Comparison of ENCODE assay signal across 19 cellular contexts in the genomic region with DNA sequence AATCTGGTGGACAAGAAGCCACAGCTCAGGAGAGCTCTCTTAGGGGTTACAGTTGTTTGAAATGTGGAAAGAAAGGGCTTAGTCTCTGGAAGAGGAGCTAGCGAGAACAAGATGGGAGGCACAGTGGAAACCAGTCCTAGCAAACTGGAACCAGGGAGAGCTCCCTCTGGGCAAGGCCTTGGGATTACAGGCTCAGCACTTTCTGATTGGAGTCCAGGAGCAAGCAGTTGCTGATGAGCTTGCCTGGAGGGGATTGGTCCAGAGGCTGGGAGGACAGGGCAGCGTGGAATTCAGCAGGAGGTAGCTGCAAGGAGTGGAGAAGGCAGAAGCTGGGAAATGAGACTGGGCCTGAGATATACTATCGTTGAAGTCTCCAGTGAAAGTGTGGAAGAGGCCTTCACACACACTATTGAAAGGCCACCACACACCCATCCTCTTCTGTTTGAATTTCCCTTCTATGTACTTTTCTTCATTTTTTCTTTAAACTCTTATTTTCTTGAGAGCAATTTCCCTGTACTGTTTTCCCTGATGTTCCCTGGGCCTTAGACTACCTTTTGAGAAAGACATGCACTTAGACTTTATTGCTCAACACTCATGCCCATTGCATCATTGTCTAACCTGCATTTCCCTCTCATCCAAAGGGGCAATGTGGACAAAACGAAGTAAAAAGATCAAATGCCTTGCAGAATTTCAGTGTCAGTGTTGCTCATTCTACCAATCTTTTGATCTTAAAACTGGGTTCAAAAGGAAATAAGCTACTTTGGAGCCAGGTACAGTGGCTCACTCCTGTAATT. TPM values are rescaled to one million over a fixed set of nuclear protein-coding genes. Genes with fewer than 3 reads are reported as not detected.
DNase-seq lines count a peak whose midpoint lies in the region; ATAC-seq and TF ChIP-seq lines count a peak whose summit lies in the region.
"Had no signal": no experiment of that assay in that cellular context is flagged by ENCODE, and none has a peak within 500 bp of the region (broad histone marks: within the 10 kb centered on the region; RNA-seq: fewer than 3 reads in every experiment).

No MANE protein-coding gene starts in this region.

- no peak for ATAC-seq in Right ventricle myocardium inferior
- no peak for ATAC-seq in CD4-positive, alpha-beta T cell (ENCODE audit: poor library complexity)
- ATAC-seq in mucosa of descending colon = no peak
- ATAC-seq: activated CD8-positive, alpha-beta T cell treated with anti-CD3 and anti-CD28 coated beads for 36 hours; stimulated activated naive B cell treated with anti-CD40 and anti-IgM and Interleukin-4, amounts not matched to agents 10 μg/mL and 1 μg/mL and 100 μg/mL, for 72 hours had no signal

- H3K4me3 ChIP-seq in left ventricle myocardium inferior = no peak overlapping the region
- no peak overlapping the region for H3K4me3 ChIP-seq in SK-N-SH (ENCODE audit: low read depth in 2 of 2, low read length in 1 of 2)
- no peak overlapping the region for H3K4me3 ChIP-seq in fibroblast of villous mesenchyme (ENCODE audit: low read depth, low read length)
- no peak overlapping the region for H3K4me3 ChIP-seq in skeletal muscle satellite cell (ENCODE audit: low read length)
- no peak overlapping the region for H3K4me3 ChIP-seq in mucosa of descending colon
- H3K4me3 ChIP-seq: vagina had no signal

- no peak for TF ChIP-seq RAD21 in SK-N-SH (IDR thresholded peaks at IDR 0.05; ENCODE audit: low read length)

- H3K27me3 Mint-ChIP-seq in CD4-positive, alpha-beta T cell = peaks cover 5% of the 10 kb centered on the region

- no peaks in the 10 kb centered on the region for H3K79me2 ChIP-seq in SK-N-SH (ENCODE audit: insufficient read depth)

- no peaks in the 10 kb centered on the region for H4K20me1 ChIP-seq in SK-N-SH (ENCODE audit: insufficient read depth)

- H3K36me3 Mint-ChIP-seq in CD4-positive, alpha-beta T cell (ENCODE audit: low read depth) = no peaks in the 10 kb centered on the region

- TF ChIP-seq EP300 in SK-N-SH (IDR thresholded peaks at IDR 0.05; ENCODE audit: borderline replicate concordance in 1 of 2, low read depth in 1 of 2, low read length in 1 of 2) = no peak

- H3K27me3 ChIP-seq in left ventricle myocardium inferior (ENCODE audit: low read depth) = no peaks in the 10 kb centered on the region
- no peaks in the 10 kb centered on the region for H3K27me3 ChIP-seq in SK-N-SH (ENCODE audit: insufficient read depth)
- no peaks in the 10 kb centered on the region for H3K27me3 ChIP-seq in skeletal muscle satellite cell (ENCODE audit: control insufficient read depth, insufficient read depth, low read length)
- no peaks in the 10 kb centered on the region for H3K27me3 ChIP-seq in CD4-positive, alpha-beta T cell (ENCODE audit: control insufficient read depth, insufficient read depth, low read length)
- H3K27me3 ChIP-seq: vagina had no signal

- H3K4me1 ChIP-seq in left ventricle myocardium inferior = peaks cover 32% of the 10 kb centered on the region
- peaks cover 0 to 20% of the 10 kb centered on the region in 2 experiments; a peak in 2 of 4 replicates for H3K4me1 ChIP-seq in SK-N-SH (ENCODE audit: control insufficient read depth in 1 of 2, insufficient read depth in 2 of 2, low read depth in 1 of 2, low read length in 1 of 2)
- H3K4me1 ChIP-seq in skeletal muscle satellite cell (ENCODE audit: control insufficient read depth, insufficient read depth, low read length) = peaks cover 42% of the 10 kb centered on the region
- H3K4me1 ChIP-seq in mucosa of descending colon (ENCODE audit: low read depth) = no peaks in the 10 kb centered on the region
- H3K4me1 ChIP-seq: vagina had no signal

- DNase-seq in left ventricle myocardium inferior = no peak
- DNase-seq in Right ventricle myocardium inferior (ENCODE audit: missing footprints) = no peak
- no peak for DNase-seq in SK-N-SH
- DNase-seq in fibroblast of villous mesenchyme (ENCODE audit: low read depth) = peak; percentile 7
- DNase-seq in activated gamma-delta T cell treated with Interleukin-2 at 50 U/mL for 16 hours = no peak
- no peak for DNase-seq in CD4-positive, alpha-beta T cell
- DNase-seq in mucosa of descending colon = no peak
- DNase-seq: activated CD8-positive, alpha-beta T cell treated with anti-CD3 and anti-CD28 coated beads for 36 hours; activated effector memory CD4-positive, alpha-beta T cell treated with Interleukin-2 at 50 U/mL for 16 hours; AML-193; DND-41; erythroblast; NCI-H1092; stimulated activated CD4-positive, alpha-beta T cell treated with anti-CD3 and anti-CD28 coated beads, Interleukin-4, amount 100 ng/mL, for 24 hours; stimulated activated naive B cell treated with anti-CD40 and anti-IgM and Interleukin-4, amounts not matched to agents 10 μg/mL and 1 μg/mL and 100 μg/mL, for 72 hours; T1000 had no signal

- H3K27ac Mint-ChIP-seq in CD4-positive, alpha-beta T cell = no peak overlapping the region
- H3K27ac Mint-ChIP-seq: activated CD8-positive, alpha-beta T cell treated with anti-CD3 and anti-CD28 coated beads for 36 hours; stimulated activated naive B cell treated with anti-CD40 and anti-IgM and Interleukin-4, amounts not matched to agents 10 μg/mL and 1 μg/mL and 100 μg/mL, for 72 hours had no signal

- H3K9me3 Mint-ChIP-seq in CD4-positive, alpha-beta T cell = no peaks in the 10 kb centered on the region
- H3K9me3 Mint-ChIP-seq: activated CD8-positive, alpha-beta T cell treated with anti-CD3 and anti-CD28 coated beads for 36 hours had no signal

- no peak for TF ChIP-seq CTCF in left ventricle myocardium inferior (IDR thresholded peaks at IDR 0.05; ENCODE audit: borderline replicate concordance)
- TF ChIP-seq CTCF in SK-N-SH (IDR thresholded peaks at IDR 0.05) = no peak
- TF ChIP-seq CTCF in fibroblast of villous mesenchyme (IDR thresholded peaks at IDR 0.05; ENCODE audit: insufficient read depth, low read depth, low read length) = peak; percentile 21
- TF ChIP-seq CTCF in CD4-positive, alpha-beta T cell (IDR thresholded peaks at IDR 0.05) = no peak
- TF ChIP-seq CTCF in mucosa of descending colon (IDR thresholded peaks at IDR 0.05) = no peak

- H3F3A ChIP-seq in SK-N-SH (replicated peaks; ENCODE audit: insufficient read depth) = peaks cover 15% of the 10 kb centered on the region

- no peaks in the 10 kb centered on the region for H3K9me2 ChIP-seq in SK-N-SH

- H3K4me2 ChIP-seq in SK-N-SH (peak overlapping the region; percentile 46), skeletal muscle satellite cell (ENCODE audit: low read length) (no peak overlapping the region)

- H3K27ac ChIP-seq in left ventricle myocardium inferior (replicated peaks) (peak overlapping the region; percentile 55), SK-N-SH (ENCODE audit: low read depth in 2 of 2, low read length in 1 of 2) (peak overlapping the region in 1 of 2 experiments; percentile 71; a peak in 3 of 4 replicates)
- no peak overlapping the region for H3K27ac ChIP-seq in CD4-positive, alpha-beta T cell (ENCODE audit: low read depth, low read length)
- H3K27ac ChIP-seq: RWPE1, vagina had no signal

- H3K4me1 Mint-ChIP-seq in CD4-positive, alpha-beta T cell (ENCODE audit: low read depth) = peaks cover 15% of the 10 kb centered on the region

- H3K9ac ChIP-seq in SK-N-SH (peak overlapping the region; percentile 22; the same call in 1 of the 2 replicates), skeletal muscle satellite cell (ENCODE audit: low read depth, low read length) (peak overlapping the region; percentile 51)

- H3K36me3 ChIP-seq in left ventricle myocardium inferior (no peaks in the 10 kb centered on the region), SK-N-SH (replicated peaks in 1 of 2; ENCODE audit: control insufficient read depth in 1 of 2, insufficient read depth in 2 of 2, low read length in 1 of 2) (no peaks in the 10 kb centered on the region), skeletal muscle satellite cell (ENCODE audit: insufficient read depth, low read length) (no peaks in the 10 kb centered on the region), mucosa of descending colon (ENCODE audit: low read depth) (no peaks in the 10 kb centered on the region)
- H3K36me3 ChIP-seq: vagina had no signal

- H3K9me3 ChIP-seq in left ventricle myocardium inferior (replicated peaks) (no peaks in the 10 kb centered on the region), SK-N-SH (no peaks in the 10 kb centered on the region), skeletal muscle satellite cell (replicated peaks; ENCODE audit: low read length) (no peaks in the 10 kb centered on the region), mucosa of descending colon (no peaks in the 10 kb centered on the region)
- H3K9me3 ChIP-seq in CD4-positive, alpha-beta T cell (ENCODE audit: control insufficient read depth, low read length) = no peaks in the 10 kb centered on the region
- H3K9me3 ChIP-seq: vagina had no signal

- POLR2A ChIA-PET in SK-N-SH (lab: Yijun Ruan, JAX) = interaction anchor here (0.7 kb wide), 1 partner anchor 10 kb away, joined by 4 read pairs; no protein-coding TSS in a partner anchor
- POLR2A ChIA-PET in CD4-positive, alpha-beta T cell (lab: Charles Lee) = no interaction called here

- intact Hi-C loops in left ventricle myocardium inferior (cut with micrococcal nuclease) (no loop called here), Right ventricle myocardium inferior (cut with DNase I) (no loop called here), mucosa of descending colon (cut with DNase I, micrococcal nuclease) (no loop called here)
- intact Hi-C loops in CD4-positive, alpha-beta T cell (cut with DNase I, micrococcal nuclease) = no loop called here

- WGBS in SK-N-SH (ENCODE audit: low lambda C conversion rate) = 73% methylated on average over 4 of the region's 4 CpGs

- H3K4me3 Mint-ChIP-seq in CD4-positive, alpha-beta T cell = no peak overlapping the region
- H3K4me3 Mint-ChIP-seq: activated CD8-positive, alpha-beta T cell treated with anti-CD3 and anti-CD28 coated beads for 36 hours; stimulated activated naive B cell treated with anti-CD40 and anti-IgM and Interleukin-4, amounts not matched to agents 10 μg/mL and 1 μg/mL and 100 μg/mL, for 72 hours had no signal

- H2AFZ ChIP-seq in SK-N-SH (ENCODE audit: low read depth) = peak overlapping the region; percentile 31; the same call in 1 of the 2 replicates

- CTCF ChIA-PET in SK-N-SH (lab: Yijun Ruan, JAX) = interaction anchor here (1.0 to 5.5 kb wide), 6 partner anchors 19 to 286 kb away, joined by 3 to 20 read pairs (median 8); no protein-coding TSS in a partner anchor
- CTCF ChIA-PET in CD4-positive, alpha-beta T cell (lab: Charles Lee) = interaction anchor here (1.6 kb wide), 1 partner anchor 8 kb away, joined by 4 read pairs; no protein-coding TSS in a partner anchor

RNA-seq across cellular contexts. Expression of gene LANCL2, which starts 57.8 kb away (rescaled TPM):
- total RNA-seq in left ventricle myocardium inferior = 7.9 TPM
- 6.2 TPM for total RNA-seq in Right ventricle myocardium inferior
- polyA plus RNA-seq in SK-N-SH (2012; rRNA removed) = 25.8 and 36.7 TPM in 2 replicates
- polyA plus RNA-seq in SK-N-SH (2012; cell fraction: cytosol; rRNA removed) = 26.2 and 27.8 TPM in 2 replicates
- polyA plus RNA-seq in SK-N-SH (2012; cell fraction: nucleus; rRNA removed) = 47.6 and 71.0 TPM in 2 replicates
- total RNA-seq in fibroblast of villous mesenchyme = 13.8 and 20.9 TPM in 2 replicates
- 10.4 and 17.9 TPM in 2 replicates for total RNA-seq in skeletal muscle satellite cell (2012; rRNA removed)
- 1 to 10 TPM; 7.1 to 9.0 TPM for total RNA-seq in CD4-positive, alpha-beta T cell
- total RNA-seq in mucosa of descending colon = 10 to 100 TPM; 15.3 to 18.0 (median 17.1) TPM
